22 cellular contexts compared by ENCODE assay signal in genomic region chr12:28025821-28026505, GRCh38. TPM values are rescaled to one million over a fixed set of nuclear protein-coding genes. Genes with fewer than 3 reads are reported as not detected.
DNase-seq lines count a peak whose midpoint lies in the region; ATAC-seq, FAIRE-seq and TF ChIP-seq lines count a peak whose summit lies in the region.
"Had no signal": no experiment of that assay in that cellular context is flagged by ENCODE, and none has a peak within 500 bp of the region (broad histone marks: within the 10 kb centered on the region; RNA-seq: fewer than 3 reads in every experiment).

No MANE protein-coding gene starts in this region.

- no peaks in the 10 kb centered on the region for H3K9me1 ChIP-seq in K562 (ENCODE audit: control insufficient read depth, insufficient read depth, low read length)

- H3K79me2 ChIP-seq in K562 (ENCODE audit: control insufficient read depth, insufficient read depth, low read length) (no peaks in the 10 kb centered on the region), parathyroid adenoma (no peaks in the 10 kb centered on the region)

- no peaks in the 10 kb centered on the region; the same call in 1 of the 2 replicates for H3K27me3 Mint-ChIP-seq in HFFc6 (ENCODE audit: insufficient read depth)

- TF ChIP-seq CTCF in HFFc6 (IDR thresholded peaks at IDR 0.05) (no peak), K562 (IDR thresholded peaks at IDR 0.05 in 2 of 3, conservative IDR thresholded peaks at IDR 0.05 in 1 of 3; ENCODE audit: insufficient read depth in 2 of 3, low read depth in 1 of 3, low read length in 3 of 3) (no peak), parathyroid adenoma (IDR thresholded peaks at IDR 0.05) (no peak)

- TF ChIP-seq POLR2A in K562 (conservative IDR thresholded peaks at IDR 0.05) = no peak

- ATAC-seq in K562 = no peak
- ATAC-seq: activated T-cell treated with anti-CD3 and anti-CD28 coated beads, Interleukin-2, amount 50 U/mL, for 4 hours; natural killer cell treated with Interleukin-12 subunit alpha and Interleukin-12 subunit beta and Interleukin-15 and Interleukin-18, amount 100 ng/mL, for 72 hours had no signal

- WGBS in K562 (ENCODE audit: insufficient coverage, low coverage, missing lambda C conversion rate) = 78% methylated on average over 11 of the region's 11 CpGs

- H3K4me1 Mint-ChIP-seq in HFFc6 (ENCODE audit: low read depth) = peaks cover 60% of the 10 kb centered on the region
- H3K4me1 Mint-ChIP-seq: activated naive CD4-positive, alpha-beta T cell treated with anti-CD3 and anti-CD28 coated beads, Interleukin-2, amount 10 ng/mL, durations not matched to agents 7 days and 5 days; CD4-positive, alpha-beta memory T cell had no signal

- H4K20me1 ChIP-seq in K562 (replicated peaks; ENCODE audit: control insufficient read depth, insufficient read depth, low read length) = no peaks in the 10 kb centered on the region

- H3K36me3 ChIP-seq in K562 (ENCODE audit: control insufficient read depth, insufficient read depth, low read length) (no peaks in the 10 kb centered on the region), parathyroid adenoma (ENCODE audit: control insufficient read depth, insufficient read depth, low read length) (no peaks in the 10 kb centered on the region)
- H3K36me3 ChIP-seq: prostate gland, thyroid gland had no signal

- no peak overlapping the region for H3K4me3 Mint-ChIP-seq in HFFc6
- H3K4me3 Mint-ChIP-seq: activated naive CD4-positive, alpha-beta T cell treated with anti-CD3 and anti-CD28 coated beads, Interleukin-2, amount 10 ng/mL, durations not matched to agents 7 days and 5 days; activated T-cell treated with anti-CD3 and anti-CD28 coated beads, Interleukin-2, amount 50 U/mL, for 4 hours; CD4-positive, alpha-beta memory T cell; natural killer cell treated with Interleukin-12 subunit alpha and Interleukin-12 subunit beta and Interleukin-15 and Interleukin-18, amount 100 ng/mL, for 72 hours had no signal

- POLR2A ChIA-PET in K562 (lab: Yijun Ruan, JAX) = interaction anchor here (1.6 kb wide), 1 partner anchor 9 kb away, joined by 4 read pairs; no protein-coding TSS in a partner anchor

- H3K27ac Mint-ChIP-seq in HFFc6 = peak overlapping the region; percentile 100
- H3K27ac Mint-ChIP-seq: activated naive CD4-positive, alpha-beta T cell treated with anti-CD3 and anti-CD28 coated beads, Interleukin-2, amount 10 ng/mL, durations not matched to agents 7 days and 5 days; CD4-positive, alpha-beta memory T cell; natural killer cell treated with Interleukin-12 subunit alpha and Interleukin-12 subunit beta and Interleukin-15 and Interleukin-18, amount 100 ng/mL, for 72 hours had no signal

- H3K27me3 ChIP-seq in K562 (ENCODE audit: control insufficient read depth in 2 of 2, insufficient read depth in 2 of 2, low read length in 2 of 2) (no peaks in the 10 kb centered on the region), parathyroid adenoma (ENCODE audit: control insufficient read depth, insufficient read depth, low read length) (no peaks in the 10 kb centered on the region)
- H3K27me3 ChIP-seq: thyroid gland had no signal

- H3K4me3 ChIP-seq in K562 (no peak overlapping the region), parathyroid adenoma (ENCODE audit: low read depth, low read length) (no peak overlapping the region)
- H3K4me3 ChIP-seq: prostate gland, thyroid gland had no signal

- H3K4me1 ChIP-seq in K562 (replicated peaks in 1 of 2; ENCODE audit: control insufficient read depth in 2 of 2, insufficient read depth in 2 of 2, low read length in 2 of 2) = peaks cover 10 to 23% of the 10 kb centered on the region in 2 experiments
- H3K4me1 ChIP-seq in parathyroid adenoma = peaks cover 41% of the 10 kb centered on the region
- H3K4me1 ChIP-seq: prostate gland, thyroid gland had no signal

- TF ChIP-seq RAD21 in K562 (CRISPR knock-in tag; conservative IDR thresholded peaks at IDR 0.05 in 1 of 2, IDR thresholded peaks at IDR 0.05 in 1 of 2) = no peak

- TF ChIP-seq EP300 in K562 (IDR thresholded peaks at IDR 0.05; ENCODE audit: low read length) = no peak

- BruUV-seq in K562 (replicated peaks; lab: Mats Ljungman, UMichigan) = no TSS peak

- H3K4me2 ChIP-seq in K562 (ENCODE audit: insufficient read depth, low read length) (no peak overlapping the region), parathyroid adenoma (ENCODE audit: low read length) (no peak overlapping the region)

- H3K9me3 ChIP-seq in K562 (replicated peaks; ENCODE audit: control insufficient read depth, insufficient read depth, low read depth, low read length) = no peaks in the 10 kb centered on the region
- H3K9me3 ChIP-seq in parathyroid adenoma (ENCODE audit: control insufficient read depth, low read length) = no peaks in the 10 kb centered on the region
- H3K9me3 ChIP-seq: prostate gland, thyroid gland had no signal

- CTCF ChIA-PET in K562 (lab: Yijun Ruan, JAX; ENCODE audit: low intra/inter-chr PET ratio) = no interaction called here

- no peaks in the 10 kb centered on the region; the same call in 1 of the 2 replicates for H3K36me3 Mint-ChIP-seq in HFFc6 (ENCODE audit: low read depth)
- H3K36me3 Mint-ChIP-seq: activated naive CD4-positive, alpha-beta T cell treated with anti-CD3 and anti-CD28 coated beads, Interleukin-2, amount 10 ng/mL, durations not matched to agents 7 days and 5 days; CD4-positive, alpha-beta memory T cell; natural killer cell treated with Interleukin-12 subunit alpha and Interleukin-12 subunit beta and Interleukin-15 and Interleukin-18, amount 100 ng/mL, for 72 hours had no signal

- in situ Hi-C loops in K562 (cut with MboI) = no loop called here

- peaks cover 4% of the 10 kb centered on the region; the same call in 1 of the 2 replicates for H3K9me3 Mint-ChIP-seq in HFFc6
- H3K9me3 Mint-ChIP-seq: activated naive CD4-positive, alpha-beta T cell treated with anti-CD3 and anti-CD28 coated beads, Interleukin-2, amount 10 ng/mL, durations not matched to agents 7 days and 5 days; activated T-cell treated with anti-CD3 and anti-CD28 coated beads, Interleukin-2, amount 50 U/mL, for 4 hours; CD4-positive, alpha-beta memory T cell had no signal

- intact Hi-C loops in K562 (cut with micrococcal nuclease) = no loop called here
- intact Hi-C loops in posterior vena cava (cut with DNase I) = no loop called here

- FAIRE-seq in K562 (lab: Jason Lieb, UNC) = no peak

- H3K27ac ChIP-seq in K562 (ENCODE audit: extremely low read depth, low read depth, low read length) (no peak overlapping the region), parathyroid adenoma (peak overlapping the region; percentile 86)
- H3K27ac ChIP-seq: prostate gland, thyroid gland had no signal

- H3K9ac ChIP-seq in K562 (ENCODE audit: insufficient read depth in 1 of 2, low read depth in 2 of 2, low read length in 2 of 2) = no peak overlapping the region
- no peak overlapping the region for H3K9ac ChIP-seq in parathyroid adenoma

- peak overlapping the region; percentile 76 for H2AFZ ChIP-seq in K562 (ENCODE audit: low read depth, low read length)
- peak overlapping the region; percentile 71 for H2AFZ ChIP-seq in parathyroid adenoma

- DNase-seq in HFFc6 (no peak), NCI-H524 (lab: John Stamatoyannopoulos, UW) (peak; percentile 35 to 76), K562 (ENCODE audit: extremely low read depth in 1 of 4, low spot score in 3 of 4) (no peak), posterior vena cava (ENCODE audit: low spot score) (no peak), NCI-H187 treated with DMSO at 0.1 percent for 48 hours (lab: John Stamatoyannopoulos, UW) (no peak), D341Med (ENCODE audit: low spot score) (no peak)
- no peak for DNase-seq in stimulated activated CD4-positive, alpha-beta T cell treated with anti-CD3 and anti-CD28 coated beads, Interleukin-1b, Interleukin-23, amount 100 ng/mL, for 48 hours
- DNase-seq: activated CD4-positive, CD25-positive, alpha-beta regulatory T cell treated with anti-CD3 and anti-CD28 coated beads, Interleukin-2, amount 50 U/mL, for 72 hours; activated naive CD4-positive, alpha-beta T cell treated with anti-CD3 and anti-CD28 coated beads, Interleukin-2, amount 10 ng/mL, durations not matched to agents 7 days and 5 days; activated T-cell treated with anti-CD3 and anti-CD28 coated beads, Interleukin-2, amount 50 U/mL, for 4 hours; anterior cingulate cortex; CD4-positive, alpha-beta memory T cell; cerebellar nuclear complex; erythroblast; MV-4-11; NCI-H510A; stimulated activated naive CD4-positive, alpha-beta T cell treated with Interleukin-2 at 50 U/mL for 16 hours; thyroid gland had no signal

TF ChIP-seq in K562, 482 proteins besides CTCF, POLR2A, EP300 and RAD21 (continues in another document):
- TF ChIP-seq U2AF1 (optimal IDR thresholded peaks at IDR 0.05; ENCODE audit: low read depth, low read length) = no peak

RNA-seq across cellular contexts. Expression of gene PTHLH, which starts 53.4 kb away (rescaled TPM):
- 1 to 10 TPM in 3 of 6 experiments, under 1 TPM in 3; 0.59 to 1.3 (median 1.0) TPM for total RNA-seq in HFFc6 (2021; fragmentation: NEBNext Ultra II Directional; extraction: Animal tissue kit (Norgen Biotek cat#: 25700))
- total RNA-seq in K562 (2011; cell fraction: chromatin; rRNA removed; ENCODE audit: low replicate concordance) = 2.9 and 3.2 TPM in 2 replicates
- 1.6 and 4.0 TPM in 2 replicates for total RNA-seq in K562 (2011; cell fraction: nucleolus; rRNA removed)
- total RNA-seq in K562 (2011; cell fraction: nucleoplasm; rRNA removed) = 2.7 and 3.4 TPM in 2 replicates
- total RNA-seq in K562 (2014; rRNA removed) = 0.91 and 1.2 TPM in 2 replicates
- total RNA-seq in K562 (2014; rRNA removed; fragmentation: Illumina TruSeq; extraction: Trizol) = 0.40 and 0.54 TPM in 2 replicates
- total RNA-seq in K562 (2015; rRNA removed; fragmentation: Illumina TruSeq; extraction: Trizol) = 0.23 and 0.51 TPM in 2 replicates
- total RNA-seq in K562 (2021) = 0.78 and 0.98 TPM in 2 replicates
- 1.1 and 2.5 TPM in 2 replicates for polyA plus RNA-seq in K562 (2011; rRNA removed)
- polyA plus RNA-seq in K562 (2011; cell fraction: cytosol; rRNA removed) = 1.7 and 5.0 TPM in 2 replicates
- polyA plus RNA-seq in K562 (2011; cell fraction: nucleus; rRNA removed) = 1.7 and 2.2 TPM in 2 replicates
- 1.2 and 1.4 TPM in 2 replicates for polyA plus RNA-seq in K562 (2012)
- polyA plus RNA-seq in K562 (2014; fragmentation: Illumina TruSeq; extraction: Trizol) = 0.68 and 0.85 TPM in 2 replicates
- under 1 TPM; 0.14 TPM for polyA plus RNA-seq in K562 (2014; fragmentation: Nextera tagmentation; extraction: Ambion mirVana)
- 0.74 and 1.2 TPM in 2 replicates for polyA plus RNA-seq in K562 (2014; rRNA removed)
- 0.60 and 2.7 TPM in 2 replicates for polyA minus RNA-seq in K562 (2011; rRNA and poly(A)+ RNA removed)
- not detected in 2 replicates for polyA minus RNA-seq in K562 (2011; cell fraction: cytosol; rRNA and poly(A)+ RNA removed)
- 2.0 and 2.6 TPM in 2 replicates for polyA minus RNA-seq in K562 (2011; cell fraction: nucleus; rRNA and poly(A)+ RNA removed)
- total RNA-seq in posterior vena cava = 1 to 10 TPM; 1.8 to 2.1 TPM
- total RNA-seq: CD4-positive, alpha-beta memory T cell; mesenteric fat pad; natural killer cell treated with Interleukin-12 subunit alpha and Interleukin-12 subunit beta and Interleukin-15 and Interleukin-18, amount 100 ng/mL, for 72 hours had no signal
- polyA plus RNA-seq: CD4-positive, alpha-beta memory T cell had no signal

Comparison
In these comparisons a context has a peak if more than half of its experiments do, and no peak if none do; other contexts are left out.
1. DNase-seq: peak in NCI-H524 (2 of 2); none in HFFc6 (single experiment), K562 (0 of 4), posterior vena cava (single experiment), stimulated activated CD4-positive, alpha-beta T cell treated with anti-CD3 and anti-CD28 coated beads, Interleukin-1b, Interleukin-23, amount 100 ng/mL, for 48 hours (single experiment), NCI-H187 treated with DMSO at 0.1 percent for 48 hours (single experiment) and D341Med (single experiment).